1 cellular context compared by ENCODE assay signal in the genomic region with DNA sequence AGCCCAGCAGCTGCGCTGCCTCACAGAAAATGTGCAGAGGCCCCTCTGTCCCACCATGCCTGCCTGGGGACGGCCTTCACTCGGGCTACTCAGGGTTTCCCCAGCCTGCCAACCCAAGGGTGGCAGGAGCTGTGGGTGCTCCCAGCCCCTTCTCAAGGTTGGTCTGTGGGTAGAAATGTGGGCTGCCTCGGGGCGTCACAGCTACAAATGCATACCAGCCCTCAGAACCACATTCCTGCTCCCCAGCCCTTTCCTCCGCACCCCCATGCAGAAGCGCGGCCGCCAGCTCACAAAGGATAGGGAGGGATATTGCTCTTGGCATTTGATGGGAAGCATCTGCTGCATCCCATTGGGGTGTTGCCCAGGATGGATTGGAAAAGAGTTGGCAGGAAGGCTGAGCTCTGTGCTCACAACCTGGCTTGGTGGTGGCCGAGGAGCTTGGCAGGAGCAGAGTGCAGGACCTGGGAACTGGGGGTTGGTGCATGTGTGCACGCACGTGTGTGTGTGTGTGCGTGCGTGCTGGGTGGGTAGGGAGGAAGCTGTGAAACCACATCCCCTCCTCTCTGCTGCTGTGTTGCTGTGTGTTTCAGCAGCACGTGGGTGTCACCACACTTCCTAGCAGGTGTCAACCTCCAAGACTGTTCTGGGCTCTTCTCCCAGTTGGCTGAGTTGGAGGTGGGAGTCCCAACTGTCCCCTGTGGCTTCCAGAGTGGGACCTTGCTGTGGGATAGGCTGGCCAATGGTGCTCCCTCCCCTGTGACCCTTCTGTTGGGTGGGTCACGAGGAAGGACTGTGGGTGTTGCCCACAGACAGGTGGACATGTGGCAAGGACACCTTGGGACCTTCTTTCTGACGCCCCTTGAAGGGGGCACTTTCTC.
TF ChIP-seq lines count a peak whose summit lies in the region.

No MANE protein-coding gene starts in this region.

TF ChIP-seq in GM23338, 12 proteins besides CTCF, POLR2A, EP300 and RAD21 (continued from another document):
- no peak for TF ChIP-seq ZNF462 (CRISPR knock-in tag; IDR thresholded peaks at IDR 0.05)
TF ChIP-seq in GM23338: peak in this region for 0.
